ENCODE assay signal across 1 cellular context in genomic region chr2:162318280-162319222, GRCh38.
A peak's percentile ranks its signal among the peaks of the same experiment; 100 is the strongest.
TF ChIP-seq lines count a peak whose summit lies in the region.

TSS of gene IFIH1 (minus strand) at chr2:162318684. CDS start at chr2:162318307, 377 bp downstream.

TF ChIP-seq in GM12878, 131 proteins besides CTCF, POLR2A, EP300 and RAD21 (continued from another document and continues in another):
- TF ChIP-seq CEBPZ (IDR thresholded peaks at IDR 0.05; ENCODE audit: low read depth, low read length), result no peak
- TF ChIP-seq ZBED1 (IDR thresholded peaks at IDR 0.05; ENCODE audit: borderline replicate concordance), result peak; percentile 73; the same call in 1 of the 2 replicates
- peak; percentile 65 for TF ChIP-seq RUNX3 (IDR thresholded peaks at IDR 0.05; ENCODE audit: low read length)
- peak; percentile 90 for TF ChIP-seq SMARCA5 (IDR thresholded peaks at IDR 0.05)
- TF ChIP-seq GATAD2B (conservative IDR thresholded peaks at IDR 0.05; ENCODE audit: low read depth), result peak; percentile 79; the same call in 1 of the 2 replicates
- TF ChIP-seq WRNIP1 (IDR thresholded peaks at IDR 0.05; ENCODE audit: borderline replicate concordance, low read depth, low read length), result 0 out of 2 replicates have a peak, but pooled peaks have one; percentile 92
- TF ChIP-seq TCF12 (IDR thresholded peaks at IDR 0.05; ENCODE audit: low read depth, low read length), result peak; percentile 50; the same call in 1 of the 2 replicates
- TF ChIP-seq SUPT20H (IDR thresholded peaks at IDR 0.05; ENCODE audit: borderline replicate concordance, control insufficient read depth, low read depth, low read length), result no peak
- no peak for TF ChIP-seq STAT3 (IDR thresholded peaks at IDR 0.05; ENCODE audit: low read depth, low read length)
- no peak for TF ChIP-seq ZNF384 (IDR thresholded peaks at IDR 0.05; ENCODE audit: borderline replicate concordance, low read depth, low read length)
- TF ChIP-seq ZBTB40 (IDR thresholded peaks at IDR 0.05; ENCODE audit: borderline replicate concordance), result peak; percentile 29; the same call in 1 of the 2 replicates
- TF ChIP-seq SP1 (IDR thresholded peaks at IDR 0.05; ENCODE audit: low read depth, low read length), result peak; percentile 36
- TF ChIP-seq PAX5 (IDR thresholded peaks at IDR 0.05; ENCODE audit: borderline replicate concordance, low read depth, low read length), result peak; percentile 69; the same call in 1 of the 2 replicates
- peak; percentile 52 for TF ChIP-seq MXI1 (IDR thresholded peaks at IDR 0.05; ENCODE audit: low read depth, low read length)
- no peak for TF ChIP-seq FOS (IDR thresholded peaks at IDR 0.05; ENCODE audit: borderline replicate concordance, extremely low read depth, insufficient read length)
- TF ChIP-seq PAX8 (IDR thresholded peaks at IDR 0.05), result no peak
- no peak for TF ChIP-seq REST (IDR thresholded peaks at IDR 0.05; ENCODE audit: low read depth, low read length)
- no peak for TF ChIP-seq HSF1 (IDR thresholded peaks at IDR 0.05; ENCODE audit: low read depth, low read length)
- TF ChIP-seq CBX5 (IDR thresholded peaks at IDR 0.05; ENCODE audit: low read depth), result no peak; the same call in 1 of the 2 replicates
- no peak for TF ChIP-seq NRF1 (conservative IDR thresholded peaks at IDR 0.05; ENCODE audit: low read depth, low read length)
- no peak for TF ChIP-seq KAT2A (conservative IDR thresholded peaks at IDR 0.05; ENCODE audit: control insufficient read depth, low read depth, low read length)
- TF ChIP-seq ZNF592 (IDR thresholded peaks at IDR 0.05), result 0 out of 2 replicates have a peak, but pooled peaks have one; percentile 40
- no peak; the same call in 1 of the 2 replicates for TF ChIP-seq RB1 (IDR thresholded peaks at IDR 0.05; ENCODE audit: borderline replicate concordance)
- no peak for TF ChIP-seq CBX3 (IDR thresholded peaks at IDR 0.05; ENCODE audit: borderline replicate concordance, low read depth)
- peak; percentile 53; the same call in 1 of the 2 replicates for TF ChIP-seq BMI1 (IDR thresholded peaks at IDR 0.05; ENCODE audit: borderline replicate concordance)
- no peak for TF ChIP-seq USF1 (IDR thresholded peaks at IDR 0.05; ENCODE audit: borderline replicate concordance, extremely low read length, insufficient read depth, low read depth, low read length)
- no peak for TF ChIP-seq SIX5 (IDR thresholded peaks at IDR 0.05; ENCODE audit: low read depth, low read length, severe bottlenecking)
- no peak for TF ChIP-seq MYC (IDR thresholded peaks at IDR 0.05; ENCODE audit: insufficient read depth, insufficient read length, insufficient replicate concordance, low read length, severe bottlenecking)
- TF ChIP-seq MYB (IDR thresholded peaks at IDR 0.05; ENCODE audit: borderline replicate concordance, low read depth, low read length), result peak; percentile 62
- TF ChIP-seq ETV6 (conservative IDR thresholded peaks at IDR 0.05 in 1 of 2, IDR thresholded peaks at IDR 0.05 in 1 of 2; ENCODE audit: borderline replicate concordance in 1 of 2, low read depth in 1 of 2), result peak in 1 of 2 experiments; percentile 67; a peak in 1 of 4 replicates
- TF ChIP-seq CUX1 (IDR thresholded peaks at IDR 0.05; ENCODE audit: insufficient replicate concordance, low read depth, low read length), result no peak
